ENCODE assay signal across 23 cellular contexts in genomic region chr21:39390212-39390765, GRCh38. TPM values are rescaled to one million over a fixed set of nuclear protein-coding genes. Genes with fewer than 3 reads are reported as not detected.
DNase-seq lines count a peak whose midpoint lies in the region; ATAC-seq and TF ChIP-seq lines count a peak whose summit lies in the region.
"Had no signal": no experiment of that assay in that cellular context is flagged by ENCODE, and none has a peak within 500 bp of the region (broad histone marks: within the 10 kb centered on the region; RNA-seq: fewer than 3 reads in every experiment).

No MANE protein-coding gene starts in this region.

- H3K4me3 Mint-ChIP-seq in nephron: peak overlapping the region in 2 of 3 experiments; percentile 12 to 80
- H3K4me3 Mint-ChIP-seq in activated CD4-positive, alpha-beta memory T cell treated with anti-CD3 and anti-CD28 coated beads for 36 hours: no peak overlapping the region
- no peak overlapping the region for H3K4me3 Mint-ChIP-seq in effector memory CD8-positive, alpha-beta T cell
- H3K4me3 Mint-ChIP-seq: HFFc6 had no signal

- H3K27ac ChIP-seq in left ventricle myocardium inferior (replicated peaks): no peak overlapping the region
- H3K27ac ChIP-seq in A673 (ENCODE audit: low read depth, low read length, poor library complexity, severe bottlenecking): no peak overlapping the region
- H3K27ac ChIP-seq: BLaER1, GM23248, Peyer's patch had no signal

- ATAC-seq in Right ventricle myocardium superior (ENCODE audit: poor library complexity): no peak
- no peak for ATAC-seq in effector memory CD8-positive, alpha-beta T cell (replicated peaks)
- ATAC-seq: GM12878, HepG2, Right ventricle myocardium inferior had no signal

- no peaks in the 10 kb centered on the region for H3K9me3 ChIP-seq in left ventricle myocardium inferior (replicated peaks)
- H3K9me3 ChIP-seq in A673 (ENCODE audit: low read depth, low read length, poor library complexity, severe bottlenecking): no peaks in the 10 kb centered on the region
- H3K9me3 ChIP-seq: BLaER1, Peyer's patch had no signal

- no peak overlapping the region for H3K27ac Mint-ChIP-seq in nephron
- no peak overlapping the region for H3K27ac Mint-ChIP-seq in activated CD4-positive, alpha-beta memory T cell treated with anti-CD3 and anti-CD28 coated beads for 36 hours
- H3K27ac Mint-ChIP-seq in effector memory CD8-positive, alpha-beta T cell: no peak overlapping the region
- H3K27ac Mint-ChIP-seq: HFFc6 had no signal

- H3K4me1 ChIP-seq in left ventricle myocardium inferior (peaks cover 49% of the 10 kb centered on the region), A673 (ENCODE audit: insufficient read depth, low read length, poor library complexity, severe bottlenecking) (peaks cover 13% of the 10 kb centered on the region)

- no peaks in the 10 kb centered on the region for H3K27me3 Mint-ChIP-seq in nephron (ENCODE audit: low read depth)
- H3K27me3 Mint-ChIP-seq in activated CD4-positive, alpha-beta memory T cell treated with anti-CD3 and anti-CD28 coated beads for 36 hours: no peaks in the 10 kb centered on the region
- H3K27me3 Mint-ChIP-seq in effector memory CD8-positive, alpha-beta T cell: no peaks in the 10 kb centered on the region

- intact Hi-C loops in left ventricle myocardium inferior (cut with micrococcal nuclease) (no loop called here), Right ventricle myocardium superior (cut with DNase I) (no loop called here), A673 (cut with micrococcal nuclease; ENCODE audit: unreplicated experiment) (no loop called here)
- intact Hi-C loops in activated CD4-positive, alpha-beta memory T cell treated with anti-CD3 and anti-CD28 coated beads for 36 hours (cut with micrococcal nuclease): no loop called here

- BruUV-seq in A673 (replicated peaks; lab: Mats Ljungman, UMichigan): no TSS peak

- H3K4me1 Mint-ChIP-seq in nephron: peaks cover 34% of the 10 kb centered on the region
- peaks cover 24% of the 10 kb centered on the region for H3K4me1 Mint-ChIP-seq in activated CD4-positive, alpha-beta memory T cell treated with anti-CD3 and anti-CD28 coated beads for 36 hours (ENCODE audit: low read depth)
- peaks cover 11 to 20% of the 10 kb centered on the region in 2 donors for H3K4me1 Mint-ChIP-seq in effector memory CD8-positive, alpha-beta T cell (ENCODE audit: low read depth in 2 of 2)

- peaks cover 45% of the 10 kb centered on the region for H3K36me3 ChIP-seq in left ventricle myocardium inferior
- H3K36me3 ChIP-seq in A673 (ENCODE audit: insufficient read depth, low read length, poor library complexity, severe bottlenecking): peaks cover 40% of the 10 kb centered on the region

- POLR2A ChIA-PET in A673 (lab: Charles Lee; ENCODE audit: low non-redundant PET): no interaction called here
- POLR2A ChIA-PET in activated CD4-positive, alpha-beta memory T cell treated with anti-CD3 and anti-CD28 coated beads for 36 hours (lab: Charles Lee): interaction anchor here (0.6 kb wide), 1 partner anchor 15 kb away, joined by 3 read pairs; no protein-coding TSS in a partner anchor

- H3K27me3 ChIP-seq in left ventricle myocardium inferior (ENCODE audit: low read depth): no peaks in the 10 kb centered on the region
- H3K27me3 ChIP-seq in A673 (replicated peaks; ENCODE audit: insufficient read depth, low read depth, low read length, poor library complexity): no peaks in the 10 kb centered on the region
- H3K27me3 ChIP-seq: BLaER1, Peyer's patch had no signal

- in situ Hi-C loops in astrocyte of the cerebellum (cut with HindIII; ENCODE audit: low sequenced_read_pairs): no loop called here

- peaks cover 42% of the 10 kb centered on the region for H3K36me3 Mint-ChIP-seq in nephron (ENCODE audit: low read depth)
- H3K36me3 Mint-ChIP-seq in activated CD4-positive, alpha-beta memory T cell treated with anti-CD3 and anti-CD28 coated beads for 36 hours: peaks cover 19% of the 10 kb centered on the region
- peaks cover 56% of the 10 kb centered on the region for H3K36me3 Mint-ChIP-seq in effector memory CD8-positive, alpha-beta T cell (ENCODE audit: insufficient read depth)

- no peaks in the 10 kb centered on the region for H3K9me3 Mint-ChIP-seq in nephron
- H3K9me3 Mint-ChIP-seq in activated CD4-positive, alpha-beta memory T cell treated with anti-CD3 and anti-CD28 coated beads for 36 hours: no peaks in the 10 kb centered on the region
- H3K9me3 Mint-ChIP-seq in effector memory CD8-positive, alpha-beta T cell: no peaks in the 10 kb centered on the region
- H3K9me3 Mint-ChIP-seq: CD8-positive, alpha-beta memory T cell; HFFc6 had no signal

- CTCF ChIA-PET in A673 (lab: Charles Lee): no interaction called here
- CTCF ChIA-PET in activated CD4-positive, alpha-beta memory T cell treated with anti-CD3 and anti-CD28 coated beads for 36 hours (lab: Charles Lee): interaction anchor here (1.0 to 1.4 kb wide), 3 partner anchors 44 to 75 kb away, joined by 3 to 5 read pairs (median 3); no protein-coding TSS in a partner anchor

- no peak for DNase-seq in left ventricle myocardium inferior
- no peak for DNase-seq in Right ventricle myocardium superior
- DNase-seq in astrocyte of the cerebellum (ENCODE audit: low read depth): no peak
- no peak for DNase-seq in A673 (ENCODE audit: low spot score)
- DNase-seq in HuH-7.5 (ENCODE audit: low spot score): no peak
- no peak for DNase-seq in activated CD4-positive, alpha-beta memory T cell treated with anti-CD3 and anti-CD28 coated beads for 36 hours
- no peak for DNase-seq in effector memory CD8-positive, alpha-beta T cell
- DNase-seq: 8988T; CD8-positive, alpha-beta memory T cell; DMS79 treated with DMSO at 0.1 percent for 48 hours; GM23248; HFFc6; MM.1S; NCI-H1105; NCI-H187; NCI-H226; NCI-H524 treated with DMSO at 0.1 percent for 48 hours; Peyer's patch had no signal

- TF ChIP-seq CTCF in left ventricle myocardium inferior (IDR thresholded peaks at IDR 0.05; ENCODE audit: borderline replicate concordance): no peak
- TF ChIP-seq CTCF in astrocyte of the cerebellum (IDR thresholded peaks at IDR 0.05; ENCODE audit: low read depth, low read length, missing control alignments): peak; percentile 18
- no peak for TF ChIP-seq CTCF in nephron (IDR thresholded peaks at IDR 0.05; ENCODE audit: unreplicated experiment in 3 of 3)
- TF ChIP-seq CTCF in A673 (conservative IDR thresholded peaks at IDR 0.05; ENCODE audit: low read depth, low read length): no peak

- peak overlapping the region; percentile 9 for H3K4me3 ChIP-seq in left ventricle myocardium inferior
- no peak overlapping the region for H3K4me3 ChIP-seq in astrocyte of the cerebellum (ENCODE audit: low read depth, low read length)
- no peak overlapping the region for H3K4me3 ChIP-seq in A673 (ENCODE audit: low read depth, low read length, poor library complexity, severe bottlenecking)
- H3K4me3 ChIP-seq: BLaER1, GM12878, GM23248, Peyer's patch had no signal

RNA-seq across cellular contexts. Expression of gene HMGN1, which starts 41.4 kb away (rescaled TPM):
- total RNA-seq in left ventricle myocardium inferior (64.5 TPM), Right ventricle myocardium superior (54.5 TPM), A673 (2021) (447 and 457 TPM in 2 replicates)
- 100 to 1,000 TPM; 441 to 449 TPM for total RNA-seq in activated CD4-positive, alpha-beta memory T cell treated with anti-CD3 and anti-CD28 coated beads for 36 hours

RNA-seq across cellular contexts. Expression of gene LCA5L, which starts 55.3 kb away (rescaled TPM):
- total RNA-seq in left ventricle myocardium inferior: 0.80 TPM
- total RNA-seq in Right ventricle myocardium superior: 0.83 TPM
- 0.69 and 1.3 TPM in 2 replicates for total RNA-seq in A673 (2021)
- under 1 TPM; 0.22 to 0.36 TPM for total RNA-seq in activated CD4-positive, alpha-beta memory T cell treated with anti-CD3 and anti-CD28 coated beads for 36 hours

Comparison
In these comparisons a context has a peak if more than half of its experiments do, and no peak if none do; other contexts are left out.
1. H3K4me3 Mint-ChIP-seq: peak in nephron (2 of 3); none in activated CD4-positive, alpha-beta memory T cell treated with anti-CD3 and anti-CD28 coated beads for 36 hours (single experiment) and effector memory CD8-positive, alpha-beta T cell (0 of 2).